In genomic region chr17:45910667-45911066, GRCh38 we compare ENCODE assay signal across 17 cellular contexts. TPM values are rescaled to one million over a fixed set of nuclear protein-coding genes. Genes with fewer than 3 reads are reported as not detected.
DNase-seq lines count a peak whose midpoint lies in the region; ATAC-seq and TF ChIP-seq lines count a peak whose summit lies in the region.
"Had no signal": no experiment of that assay in that cellular context is flagged by ENCODE, and none has a peak within 500 bp of the region (broad histone marks: within the 10 kb centered on the region; RNA-seq: fewer than 3 reads in every experiment).

No MANE protein-coding gene starts in this region.

- ATAC-seq in psoas muscle: no peak
- ATAC-seq: GM23338 had no signal

- peaks cover 54% of the 10 kb centered on the region for H3K36me3 Mint-ChIP-seq in brain
- peaks cover 6% of the 10 kb centered on the region for H3K36me3 Mint-ChIP-seq in activated CD4-positive, alpha-beta memory T cell treated with anti-CD3 and anti-CD28 coated beads, Interleukin-2, amount 10 ng/mL, durations not matched to agents 7 days and 5 days (ENCODE audit: low read depth)

- CTCF ChIA-PET in activated CD4-positive, alpha-beta memory T cell treated with anti-CD3 and anti-CD28 coated beads, Interleukin-2, amount 10 ng/mL, durations not matched to agents 7 days and 5 days (lab: Charles Lee): no interaction called here

- 0 out of 2 replicates have a peak, but pooled peaks cover 2% of the 10 kb centered on the region for H4K20me1 ChIP-seq in Karpas-422 (ENCODE audit: insufficient read depth, low read depth, low read length)

- POLR2A ChIA-PET in activated CD4-positive, alpha-beta memory T cell treated with anti-CD3 and anti-CD28 coated beads, Interleukin-2, amount 10 ng/mL, durations not matched to agents 7 days and 5 days (lab: Charles Lee): no interaction called here

- TF ChIP-seq CTCF in brain (conservative IDR thresholded peaks at IDR 0.05) (no peak), psoas muscle (IDR thresholded peaks at IDR 0.05) (no peak), foreskin fibroblast (IDR thresholded peaks at IDR 0.05; ENCODE audit: low read depth, low read length) (no peak)

- no peak overlapping the region for H3K9ac ChIP-seq in Karpas-422 (ENCODE audit: low read length)

- H3K9me3 ChIP-seq in Karpas-422 (ENCODE audit: low read length) (no peaks in the 10 kb centered on the region), psoas muscle (no peaks in the 10 kb centered on the region)
- H3K9me3 ChIP-seq: BE2C had no signal

- peak; percentile 22 for DNase-seq in Karpas-422
- DNase-seq in NCI-H2171 (lab: John Stamatoyannopoulos, UW): peak; percentile 52
- no peak for DNase-seq in psoas muscle
- DNase-seq in activated CD4-positive, alpha-beta memory T cell treated with anti-CD3 and anti-CD28 coated beads, Interleukin-2, amount 10 ng/mL, durations not matched to agents 7 days and 5 days: no peak
- no peak for DNase-seq in foreskin fibroblast
- DNase-seq in NCI-H128 (lab: John Stamatoyannopoulos, UW; ENCODE audit: unreplicated experiment): no peak
- no peak for DNase-seq in T-helper 1 cell
- DNase-seq: ACHN; BE2C; Caco-2; CD4-positive, alpha-beta T cell; HCEC 1CT; IMR-90 had no signal

- H3K36me3 ChIP-seq in Karpas-422 (ENCODE audit: insufficient read depth, low read length) (no peaks in the 10 kb centered on the region), psoas muscle (ENCODE audit: insufficient read depth in 1 of 2, low read depth in 1 of 2) (peaks cover 0 to 4% of the 10 kb centered on the region in 2 donors)
- H3K36me3 ChIP-seq: BE2C had no signal

- peaks cover 4% of the 10 kb centered on the region for H3K27me3 Mint-ChIP-seq in brain
- peaks cover 14% of the 10 kb centered on the region for H3K27me3 Mint-ChIP-seq in activated CD4-positive, alpha-beta memory T cell treated with anti-CD3 and anti-CD28 coated beads, Interleukin-2, amount 10 ng/mL, durations not matched to agents 7 days and 5 days

- peaks cover 2% of the 10 kb centered on the region; the same call in 1 of the 2 replicates for H3K4me1 ChIP-seq in Karpas-422 (ENCODE audit: low read length)
- H3K4me1 ChIP-seq in psoas muscle: peaks cover 56% of the 10 kb centered on the region
- H3K4me1 ChIP-seq: Caco-2 had no signal

- H3K4me3 Mint-ChIP-seq in brain: peak overlapping the region in 1 of 5 experiments; percentile 56
- H3K4me3 Mint-ChIP-seq in activated CD4-positive, alpha-beta memory T cell treated with anti-CD3 and anti-CD28 coated beads, Interleukin-2, amount 10 ng/mL, durations not matched to agents 7 days and 5 days: no peak overlapping the region
- H3K4me3 Mint-ChIP-seq: CD4-positive, alpha-beta T cell; GM23338 had no signal

- peaks cover 9 to 29% (median 25%) of the 10 kb centered on the region in 5 experiments for H3K9me3 Mint-ChIP-seq in brain
- peaks cover 6% of the 10 kb centered on the region for H3K9me3 Mint-ChIP-seq in activated CD4-positive, alpha-beta memory T cell treated with anti-CD3 and anti-CD28 coated beads, Interleukin-2, amount 10 ng/mL, durations not matched to agents 7 days and 5 days

- no peak overlapping the region for H2AFZ ChIP-seq in Karpas-422 (ENCODE audit: low read length)
- H2AFZ ChIP-seq: GM23338 had no signal

- H3K4me1 Mint-ChIP-seq in brain: peaks cover 47% of the 10 kb centered on the region
- peaks cover 33% of the 10 kb centered on the region for H3K4me1 Mint-ChIP-seq in activated CD4-positive, alpha-beta memory T cell treated with anti-CD3 and anti-CD28 coated beads, Interleukin-2, amount 10 ng/mL, durations not matched to agents 7 days and 5 days

- no peaks in the 10 kb centered on the region for H3K9me2 ChIP-seq in Karpas-422 (replicated peaks; ENCODE audit: insufficient read depth, low read length)

- H3K27ac Mint-ChIP-seq in brain: peak overlapping the region in 3 of 5 experiments; percentile 52 to 96 (median 78)
- H3K27ac Mint-ChIP-seq in activated CD4-positive, alpha-beta memory T cell treated with anti-CD3 and anti-CD28 coated beads, Interleukin-2, amount 10 ng/mL, durations not matched to agents 7 days and 5 days: no peak overlapping the region
- H3K27ac Mint-ChIP-seq: CD4-positive, alpha-beta T cell; GM23338 had no signal

- H3K4me2 ChIP-seq in Karpas-422 (ENCODE audit: low read depth, low read length, poor library complexity, severe bottlenecking): no peak overlapping the region
- H3K4me2 ChIP-seq: GM23338 had no signal

- H3K4me3 ChIP-seq in Karpas-422 (ENCODE audit: low read length) (no peak overlapping the region), psoas muscle (no peak overlapping the region), foreskin fibroblast (ENCODE audit: low read depth in 1 of 2, low read length in 2 of 2) (no peak overlapping the region)
- H3K4me3 ChIP-seq: GM23338 had no signal

- H3K27me3 ChIP-seq in Karpas-422 (ENCODE audit: low read length) (no peaks in the 10 kb centered on the region), psoas muscle (ENCODE audit: insufficient read depth in 3 of 3, low read length in 2 of 3) (no peaks in the 10 kb centered on the region)
- H3K27me3 ChIP-seq: BE2C had no signal

- intact Hi-C loops in psoas muscle (cut with DNase I): no loop called here

- H3K79me2 ChIP-seq in Karpas-422 (ENCODE audit: low read length): no peaks in the 10 kb centered on the region

- H3K27ac ChIP-seq in Karpas-422 (ENCODE audit: low read length) (no peak overlapping the region), psoas muscle (peak overlapping the region; percentile 46)
- H3K27ac ChIP-seq: C4-2B, HL-60 had no signal

- 79 to 83% (median 79%) methylated on average over 3 of the region's 3 CpGs for WGBS in psoas muscle, 3 donors

RNA-seq across cellular contexts. Expression of gene MAPT, which starts 16.3 kb away (rescaled TPM):
- 0.14 and 0.15 TPM in 2 replicates for total RNA-seq in Karpas-422 (2014; rRNA removed; shearing (Covaris generic); ENCODE audit: low replicate concordance)
- polyA plus RNA-seq in brain (ENCODE audit: insufficient read depth, low read depth, low replicate concordance) (154 TPM), psoas muscle (10 to 100 TPM; 16.0 to 61.3 (median 43.9) TPM)
- 100 to 1,000 TPM; 104 to 253 (median 170) TPM for total RNA-seq in psoas muscle
- under 1 TPM; 0.15 to 0.70 TPM for total RNA-seq in activated CD4-positive, alpha-beta memory T cell treated with anti-CD3 and anti-CD28 coated beads, Interleukin-2, amount 10 ng/mL, durations not matched to agents 7 days and 5 days

Comparison
In these comparisons a context has a peak if more than half of its experiments do, and no peak if none do; other contexts are left out.
1. DNase-seq: peak in Karpas-422 (single experiment) and NCI-H2171 (single experiment); none in psoas muscle (0 of 2), activated CD4-positive, alpha-beta memory T cell treated with anti-CD3 and anti-CD28 coated beads, Interleukin-2, amount 10 ng/mL, durations not matched to agents 7 days and 5 days (single experiment), foreskin fibroblast (0 of 2), NCI-H128 (single experiment) and T-helper 1 cell (0 of 5).
2. RNA of gene MAPT, which starts 16.3 kb away (total RNA-seq): 104 to 253 TPM in psoas muscle; 0.15 to 0.70 TPM in activated CD4-positive, alpha-beta memory T cell treated with anti-CD3 and anti-CD28 coated beads, Interleukin-2, amount 10 ng/mL, durations not matched to agents 7 days and 5 days and 0.14 to 0.15 TPM in Karpas-422; every median in the first group is over 10 times any median in the second.